In the genomic region with DNA sequence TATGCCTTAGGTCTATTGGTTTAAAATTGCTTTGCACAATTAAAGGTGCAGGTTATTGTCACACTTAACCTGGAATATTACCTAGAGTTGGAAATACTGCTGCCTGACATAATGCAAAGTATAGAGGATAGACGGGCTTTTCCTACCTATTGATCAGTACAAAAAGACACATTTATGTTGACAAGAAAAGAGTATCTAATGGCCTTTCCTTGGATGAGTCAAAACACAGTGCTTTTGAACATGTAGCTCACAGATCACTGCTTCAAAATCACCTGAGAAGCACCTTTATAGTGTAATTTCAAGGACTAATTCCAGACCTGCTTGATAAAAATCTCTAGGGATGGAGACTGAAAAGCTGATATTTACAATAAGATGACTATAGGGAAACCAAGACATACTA, we compare ENCODE assay signal across 34 cellular contexts.
"Had no signal": no experiment of that assay in that cellular context is flagged by ENCODE, and none has a peak within 500 bp of the region (broad histone marks: within the 10 kb centered on the region; RNA-seq: fewer than 3 reads in every experiment).

No MANE protein-coding gene starts in this region.

- H3K27ac ChIP-seq: KMS-11 had no signal

- H3K36me3 ChIP-seq: MG63 had no signal

- H3K4me2 ChIP-seq: KMS-11 had no signal

- H3K27me3 ChIP-seq: MG63 had no signal

- H3K9ac ChIP-seq: KMS-11 had no signal

- DNase-seq: Karpas-422, Kasumi-1, MG63, MM.1S, MV-4-11, NCI-H1048, NCI-H1092, NCI-H1092 treated with DMSO at 0.1 percent for 48 hours, NCI-H1105, NCI-H1105 treated with DMSO at 0.1 percent for 48 hours, NCI-H1417, NCI-H1417 treated with DMSO at 0.1 percent for 48 hours, NCI-H1436, NCI-H1436 treated with DMSO at 0.1 percent for 48 hours, NCI-H146, NCI-H1694, NCI-H1694 treated with DMSO at 0.1 percent for 48 hours, NCI-H187, NCI-H187 treated with DMSO at 0.1 percent for 48 hours, NCI-H1930, NCI-H2029, NCI-H2029 treated with DMSO at 0.1 percent for 48 hours, NCI-H2081, NCI-H2081 treated with DMSO at 0.1 percent for 48 hours, NCI-H2107, NCI-H2171, NCI-H2171 treated with DMSO at 0.1 percent for 48 hours, NCI-H2227 treated with DMSO at 0.1 percent for 48 hours, NCI-H226, NCI-H345, NCI-H446, NCI-H446 treated with DMSO at 0.1 percent for 48 hours, NCI-H510A had no signal

- H3K9me3 ChIP-seq: MG63 had no signal

- H3K4me3 ChIP-seq: MG63 had no signal
